ENCODE assay signal across 16 cellular contexts in genomic region chr2:64837116-64837704, GRCh38.
DNase-seq lines count a peak whose midpoint lies in the region; TF ChIP-seq lines count a peak whose summit lies in the region.
"Had no signal": no experiment of that assay in that cellular context is flagged by ENCODE, and none has a peak within 500 bp of the region (broad histone marks: within the 10 kb centered on the region; RNA-seq: fewer than 3 reads in every experiment).

No MANE protein-coding gene starts in this region.

- H3K27me3 Mint-ChIP-seq in IgD-negative memory B cell (no peaks in the 10 kb centered on the region), chondrocyte (ENCODE audit: low read depth) (no peaks in the 10 kb centered on the region), nephron progenitor cell (ENCODE audit: low read depth, poor library complexity) (peaks cover 4% of the 10 kb centered on the region)

- no peaks in the 10 kb centered on the region for H3K36me3 Mint-ChIP-seq in IgD-negative memory B cell
- H3K36me3 Mint-ChIP-seq in chondrocyte (ENCODE audit: low read depth): no peaks in the 10 kb centered on the region
- H3K36me3 Mint-ChIP-seq in nephron progenitor cell (ENCODE audit: low read depth): no peaks in the 10 kb centered on the region

- no peak overlapping the region; the same call in 1 of the 2 replicates for H3K27ac ChIP-seq in BLaER1

- H3K27ac Mint-ChIP-seq in IgD-negative memory B cell (peak overlapping the region in 2 of 3 donors; percentile 15 to 81), chondrocyte (ENCODE audit: unreplicated experiment) (peak overlapping the region; percentile 25), nephron progenitor cell (peak overlapping the region; percentile 89)
- H3K27ac Mint-ChIP-seq: activated naive CD8-positive, alpha-beta T cell treated with anti-CD3 and anti-CD28 coated beads, Interleukin-2, amount 10 ng/mL, durations not matched to agents 7 days and 5 days had no signal

- no peaks in the 10 kb centered on the region for H4K20me1 ChIP-seq in BLaER1

- H3K4me1 Mint-ChIP-seq in IgD-negative memory B cell (peaks cover 32 to 36% (median 32%) of the 10 kb centered on the region in 3 donors), chondrocyte (ENCODE audit: low read depth) (peaks cover 24% of the 10 kb centered on the region), nephron progenitor cell (peaks cover 69% of the 10 kb centered on the region)

- peaks cover 50% of the 10 kb centered on the region for H3K4me1 ChIP-seq in BLaER1

- H3K9me3 Mint-ChIP-seq in IgD-negative memory B cell: no peaks in the 10 kb centered on the region
- no peaks in the 10 kb centered on the region for H3K9me3 Mint-ChIP-seq in chondrocyte (ENCODE audit: low read depth)
- no peaks in the 10 kb centered on the region for H3K9me3 Mint-ChIP-seq in nephron progenitor cell
- H3K9me3 Mint-ChIP-seq: activated naive CD8-positive, alpha-beta T cell treated with anti-CD3 and anti-CD28 coated beads, Interleukin-2, amount 10 ng/mL, durations not matched to agents 7 days and 5 days; nephron had no signal

- no peaks in the 10 kb centered on the region for H3K9me3 ChIP-seq in BLaER1

- peak overlapping the region; percentile 30 for H3K4me2 ChIP-seq in BLaER1

- TF ChIP-seq CTCF in chondrocyte (IDR thresholded peaks at IDR 0.05) (no peak), nephron progenitor cell (IDR thresholded peaks at IDR 0.05) (no peak)

- no peaks in the 10 kb centered on the region for H3K27me3 ChIP-seq in BLaER1

- no peak overlapping the region for H3K9ac ChIP-seq in BLaER1

- no peak for DNase-seq in chondrocyte (ENCODE audit: low spot score)
- DNase-seq in nephron progenitor cell: no peak
- no peak for DNase-seq in mucosa of gallbladder (ENCODE audit: low spot score)
- DNase-seq in NCI-H187 (lab: John Stamatoyannopoulos, UW): no peak
- DNase-seq in germinal center (ENCODE audit: low spot score): no peak
- no peak for DNase-seq in activated effector memory CD4-positive, alpha-beta T cell treated with anti-CD3 and anti-CD28 coated beads, Interleukin-2, amount 50 U/mL, for 16 hours
- DNase-seq: activated CD8-positive, alpha-beta memory T cell treated with anti-CD3 and anti-CD28 coated beads for 24 hours; activated naive CD8-positive, alpha-beta T cell treated with anti-CD3 and anti-CD28 coated beads, Interleukin-2, amount 10 ng/mL, durations not matched to agents 7 days and 5 days; COR-L47; effector CD8-positive, alpha-beta T cell; NCI-H1105; stimulated activated CD4-positive, alpha-beta T cell treated with anti-CD3 and anti-CD28 coated beads, Interleukin-2, amount 100 ng/mL, for 48 hours; SW 1271 had no signal

- H3K4me3 ChIP-seq in BLaER1: no peak overlapping the region

- H3K4me3 Mint-ChIP-seq in IgD-negative memory B cell (peak overlapping the region in 1 of 4 donors; percentile 13), chondrocyte (ENCODE audit: unreplicated experiment) (no peak overlapping the region), nephron progenitor cell (peak overlapping the region; percentile 33)
- H3K4me3 Mint-ChIP-seq: activated naive CD8-positive, alpha-beta T cell treated with anti-CD3 and anti-CD28 coated beads, Interleukin-2, amount 10 ng/mL, durations not matched to agents 7 days and 5 days; nephron had no signal

- no peaks in the 10 kb centered on the region for H3K36me3 ChIP-seq in BLaER1

Comparison
In these comparisons a context has a peak if more than half of its experiments do, and no peak if none do; other contexts are left out.
1. H3K27ac Mint-ChIP-seq: peak in every context shown above with its lines; median percentile 89 in nephron progenitor cell; 48 in IgD-negative memory B cell; 25 in chondrocyte.